Comparison of ENCODE assay signal across 8 cellular contexts in genomic region chr6:142845143-142845571, GRCh38.
DNase-seq lines count a peak whose midpoint lies in the region; ATAC-seq and TF ChIP-seq lines count a peak whose summit lies in the region.

No MANE protein-coding gene starts in this region.

- no peak for TF ChIP-seq EP300 in SK-N-SH (IDR thresholded peaks at IDR 0.05; ENCODE audit: borderline replicate concordance in 1 of 2, low read depth in 1 of 2, low read length in 1 of 2)

- DNase-seq in SK-N-SH (no peak), immature natural killer cell (no peak), thoracic aorta (ENCODE audit: low spot score) (no peak), C1 segment of cervical spinal cord (lab: John Stamatoyannopoulos, UW) (no peak), SHP77 treated with DMSO at 0.1 percent for 48 hours (lab: John Stamatoyannopoulos, UW) (no peak)

- H3K27ac ChIP-seq in SK-N-SH (ENCODE audit: low read depth in 2 of 2, low read length in 1 of 2): peak overlapping the region; percentile 99
- H3K27ac ChIP-seq in thoracic aorta: peak overlapping the region in 1 of 2 donors; percentile 70

- H3K9me3 ChIP-seq in SK-N-SH (no peaks in the 10 kb centered on the region), thoracic aorta (no peaks in the 10 kb centered on the region)

- peaks cover 60% of the 10 kb centered on the region for H3K79me2 ChIP-seq in SK-N-SH (ENCODE audit: insufficient read depth)

- H3K9me2 ChIP-seq in SK-N-SH: no peaks in the 10 kb centered on the region

- POLR2A ChIA-PET in SK-N-SH (lab: Yijun Ruan, JAX): interaction anchor here (0.6 to 2.3 kb wide), 4 partner anchors 36 to 584 kb away, joined by 3 to 7 read pairs (median 4); partner anchors contain the start of gene HIVEP2

- peak overlapping the region; percentile 92 for H3K27ac Mint-ChIP-seq in T-helper 1 cell treated with Interleukin-12 subunit alpha and Interleukin-12 subunit beta and Interleukin-4 antibody, amounts not matched to agents 30 μg/mL and 1 μg/mL, for 36 hours
- peak overlapping the region; percentile 71 to 92 (median 82) for H3K27ac Mint-ChIP-seq in immature natural killer cell

- H3K9me3 Mint-ChIP-seq in T-helper 1 cell treated with Interleukin-12 subunit alpha and Interleukin-12 subunit beta and Interleukin-4 antibody, amounts not matched to agents 30 μg/mL and 1 μg/mL, for 36 hours: no peaks in the 10 kb centered on the region
- H3K9me3 Mint-ChIP-seq in immature natural killer cell: no peaks in the 10 kb centered on the region

- H3K4me2 ChIP-seq in SK-N-SH: peak overlapping the region; percentile 91

- CTCF ChIA-PET in SK-N-SH (lab: Yijun Ruan, JAX): interaction anchor here (0.6 to 1.9 kb wide), 6 partner anchors 9 to 145 kb away, joined by 3 to 6 read pairs (median 5); no protein-coding TSS in a partner anchor

- 0 out of 2 replicates have a peak overlapping the region, but pooled peaks have one; percentile 13 for H2AFZ ChIP-seq in SK-N-SH (ENCODE audit: low read depth)

- WGBS in SK-N-SH (ENCODE audit: low lambda C conversion rate): 43% methylated on average over 2 of the region's 2 CpGs

- peaks cover 4% of the 10 kb centered on the region for H3K36me3 Mint-ChIP-seq in T-helper 1 cell treated with Interleukin-12 subunit alpha and Interleukin-12 subunit beta and Interleukin-4 antibody, amounts not matched to agents 30 μg/mL and 1 μg/mL, for 36 hours (ENCODE audit: low read depth)
- no peaks in the 10 kb centered on the region for H3K36me3 Mint-ChIP-seq in immature natural killer cell

- H3F3A ChIP-seq in SK-N-SH (replicated peaks; ENCODE audit: insufficient read depth): peaks cover 63% of the 10 kb centered on the region

- H3K4me1 ChIP-seq in SK-N-SH (ENCODE audit: control insufficient read depth in 1 of 2, insufficient read depth in 2 of 2, low read depth in 1 of 2, low read length in 1 of 2) (peaks cover 45 to 53% of the 10 kb centered on the region in 2 experiments), thoracic aorta (ENCODE audit: control insufficient read depth in 1 of 2, low read depth in 2 of 2) (peaks cover 35 to 74% of the 10 kb centered on the region in 2 donors)

- TF ChIP-seq CTCF in SK-N-SH (IDR thresholded peaks at IDR 0.05): no peak
- no peak for TF ChIP-seq CTCF in thoracic aorta (IDR thresholded peaks at IDR 0.05)

- H4K20me1 ChIP-seq in SK-N-SH (ENCODE audit: insufficient read depth): no peaks in the 10 kb centered on the region

- peak overlapping the region; percentile 82 for H3K9ac ChIP-seq in SK-N-SH

- peak overlapping the region; percentile 88 for H3K4me3 Mint-ChIP-seq in T-helper 1 cell treated with Interleukin-12 subunit alpha and Interleukin-12 subunit beta and Interleukin-4 antibody, amounts not matched to agents 30 μg/mL and 1 μg/mL, for 36 hours
- peak overlapping the region; percentile 54 to 95 (median 85) for H3K4me3 Mint-ChIP-seq in immature natural killer cell

- ATAC-seq in SK-N-SH treated with all-trans-retinoic acid at 6 μM for 48 hours: no peak
- peak; percentile 34 for ATAC-seq in HG02884 (IDR thresholded peaks at IDR 0.05; ENCODE audit: unreplicated experiment)
- ATAC-seq in thoracic aorta (ENCODE audit: insufficient number of reproducible peaks, low FRiP score, low read depth): no peak

- TF ChIP-seq RAD21 in SK-N-SH (IDR thresholded peaks at IDR 0.05; ENCODE audit: low read length): no peak

- peak overlapping the region; percentile 43 to 56 for H3K4me3 ChIP-seq in SK-N-SH (ENCODE audit: low read depth in 2 of 2, low read length in 1 of 2)
- H3K4me3 ChIP-seq in thoracic aorta: peak overlapping the region; percentile 67

- peaks cover 70% of the 10 kb centered on the region for H3K4me1 Mint-ChIP-seq in T-helper 1 cell treated with Interleukin-12 subunit alpha and Interleukin-12 subunit beta and Interleukin-4 antibody, amounts not matched to agents 30 μg/mL and 1 μg/mL, for 36 hours (ENCODE audit: low read depth)
- peaks cover 54 to 67% of the 10 kb centered on the region in 2 donors for H3K4me1 Mint-ChIP-seq in immature natural killer cell

- H3K27me3 Mint-ChIP-seq in T-helper 1 cell treated with Interleukin-12 subunit alpha and Interleukin-12 subunit beta and Interleukin-4 antibody, amounts not matched to agents 30 μg/mL and 1 μg/mL, for 36 hours (ENCODE audit: low read depth): no peaks in the 10 kb centered on the region
- no peaks in the 10 kb centered on the region for H3K27me3 Mint-ChIP-seq in immature natural killer cell (ENCODE audit: low read depth in 3 of 3)

- H3K36me3 ChIP-seq in SK-N-SH (replicated peaks in 1 of 2; ENCODE audit: control insufficient read depth in 1 of 2, insufficient read depth in 2 of 2, low read length in 1 of 2): no peaks in the 10 kb centered on the region
- H3K36me3 ChIP-seq in thoracic aorta: no peaks in the 10 kb centered on the region

- H3K27me3 ChIP-seq in SK-N-SH (ENCODE audit: insufficient read depth) (no peaks in the 10 kb centered on the region), thoracic aorta (replicated peaks; ENCODE audit: insufficient read depth) (no peaks in the 10 kb centered on the region)

TF ChIP-seq in SK-N-SH, 30 proteins besides CTCF, POLR2A, EP300 and RAD21:
- TF ChIP-seq RXRA (IDR thresholded peaks at IDR 0.05; ENCODE audit: borderline replicate concordance, low read depth) (no peak), PBX3 (IDR thresholded peaks at IDR 0.05) (no peak), SMC3 (IDR thresholded peaks at IDR 0.05; ENCODE audit: low read depth, low read length) (no peak), TEAD4 (IDR thresholded peaks at IDR 0.05; ENCODE audit: borderline replicate concordance, insufficient read depth) (no peak), IRF3 (IDR thresholded peaks at IDR 0.05; ENCODE audit: low read depth, low read length) (no peak)

TF ChIP-seq in SK-N-SH treated with all-trans-retinoic acid at 6 μM for 48 hours, 23 proteins besides CTCF, POLR2A, EP300 and RAD21:
- TF ChIP-seq PATZ1 (CRISPR knock-in tag; IDR thresholded peaks at IDR 0.05; ENCODE audit: borderline replicate concordance): no peak
- no peak for TF ChIP-seq ARNTL (CRISPR knock-in tag; IDR thresholded peaks at IDR 0.05; ENCODE audit: borderline replicate concordance, low read depth)
- no peak for TF ChIP-seq RARB (CRISPR knock-in tag; IDR thresholded peaks at IDR 0.05)
- TF ChIP-seq ZFP30 (CRISPR knock-in tag; IDR thresholded peaks at IDR 0.05): no peak
- no peak for TF ChIP-seq ZNF8 (CRISPR knock-in tag; IDR thresholded peaks at IDR 0.05)
- no peak for TF ChIP-seq ZNF70 (CRISPR knock-in tag; IDR thresholded peaks at IDR 0.05)
- TF ChIP-seq GLIS3 (CRISPR knock-in tag; IDR thresholded peaks at IDR 0.05): no peak
- no peak for TF ChIP-seq POU6F1 (CRISPR knock-in tag; IDR thresholded peaks at IDR 0.05; ENCODE audit: borderline replicate concordance, low read depth)
